Comparison of ENCODE assay signal across 1 cellular context in genomic region chr2:176418768-176419167, GRCh38.
TF ChIP-seq lines count a peak whose summit lies in the region.

No MANE protein-coding gene starts in this region.

TF ChIP-seq in IMR-90, 13 proteins besides CTCF, POLR2A, EP300 and RAD21:
- no peak for TF ChIP-seq CEBPB (IDR thresholded peaks at IDR 0.05; ENCODE audit: low read depth, low read length)
- TF ChIP-seq NFE2L2 (IDR thresholded peaks at IDR 0.05; ENCODE audit: low read depth, low read length) = no peak
- no peak for TF ChIP-seq ELK1 (IDR thresholded peaks at IDR 0.05; ENCODE audit: borderline replicate concordance, low read depth, low read length)
- TF ChIP-seq MAZ (IDR thresholded peaks at IDR 0.05; ENCODE audit: borderline replicate concordance, low read depth, low read length) = no peak
